In genomic region chr7:23298885-23299769, GRCh38 we compare ENCODE assay signal across 1 cellular context.
TF ChIP-seq lines count a peak whose summit lies in the region.

MALSU1 (plus strand) TSS chr7:23299339; CDS start chr7:23299353, 14 bp downstream.

TF ChIP-seq in K562, 482 proteins besides CTCF, POLR2A, EP300 and RAD21 (continued from another document and continues in another):
- no peak for TF ChIP-seq RERE (CRISPR knock-in tag; IDR thresholded peaks at IDR 0.05; ENCODE audit: borderline replicate concordance)
- no peak for TF ChIP-seq RHOXF2B (CRISPR knock-in tag; conservative IDR thresholded peaks at IDR 0.05)
- peak; percentile 98 for TF ChIP-seq CREM (IDR thresholded peaks at IDR 0.05; ENCODE audit: low read depth)
- peak; percentile 69; the same call in 1 of the 2 replicates for TF ChIP-seq THRB (CRISPR knock-in tag; conservative IDR thresholded peaks at IDR 0.05)
- TF ChIP-seq ZC3H4 (CRISPR knock-in tag; IDR thresholded peaks at IDR 0.05; ENCODE audit: borderline replicate concordance) = no peak
- TF ChIP-seq ZEB2 (IDR thresholded peaks at IDR 0.05) = no peak
- TF ChIP-seq NELFE (IDR thresholded peaks at IDR 0.05; ENCODE audit: insufficient read depth, insufficient read length) = no peak
- no peak for TF ChIP-seq NR0B1 (IDR thresholded peaks at IDR 0.05; ENCODE audit: partially characterized antibody)
- no peak for TF ChIP-seq CEBPZ (IDR thresholded peaks at IDR 0.05; ENCODE audit: borderline replicate concordance, low read depth, low read length)
- no peak for TF ChIP-seq TARDBP (IDR thresholded peaks at IDR 0.05)
- TF ChIP-seq MAFF (IDR thresholded peaks at IDR 0.05; ENCODE audit: low read length) = no peak
- peak; percentile 87 to 89 for TF ChIP-seq NRF1 (conservative IDR thresholded peaks at IDR 0.05 in 1 of 2, IDR thresholded peaks at IDR 0.05 in 1 of 2)
- TF ChIP-seq NKRF (IDR thresholded peaks at IDR 0.05; ENCODE audit: borderline replicate concordance) = peak; percentile 95
- no peak for TF ChIP-seq TRIM25 (IDR thresholded peaks at IDR 0.05; ENCODE audit: borderline replicate concordance)
- no peak for TF ChIP-seq ZNF324 (CRISPR knock-in tag; IDR thresholded peaks at IDR 0.05)
- TF ChIP-seq CGGBP1 (CRISPR knock-in tag; IDR thresholded peaks at IDR 0.05) = no peak
- no peak for TF ChIP-seq CHD4 (IDR thresholded peaks at IDR 0.05; ENCODE audit: insufficient read depth, insufficient replicate concordance, low read depth, low read length, poor library complexity, severe bottlenecking)
- TF ChIP-seq U2AF2 (optimal IDR thresholded peaks at IDR 0.05; ENCODE audit: low read depth, low read length) = no peak
- TF ChIP-seq BRF2 (IDR thresholded peaks at IDR 0.05; ENCODE audit: borderline replicate concordance, insufficient read depth, insufficient read length) = no peak
- TF ChIP-seq ZNF217 (CRISPR knock-in tag; IDR thresholded peaks at IDR 0.05) = no peak
- peak; percentile 75 for TF ChIP-seq SAP30 (IDR thresholded peaks at IDR 0.05; ENCODE audit: borderline replicate concordance, insufficient read depth, low read depth, low read length, poor library complexity, severe bottlenecking)
- no peak for TF ChIP-seq ZNF280A (IDR thresholded peaks at IDR 0.05; ENCODE audit: low read depth, partially characterized antibody)
- TF ChIP-seq ZFP1 (CRISPR knock-in tag; IDR thresholded peaks at IDR 0.05) = no peak
- no peak for TF ChIP-seq BRF1 (IDR thresholded peaks at IDR 0.05; ENCODE audit: borderline replicate concordance, extremely low read depth, insufficient read length)
- TF ChIP-seq FOXO4 (CRISPR knock-in tag; IDR thresholded peaks at IDR 0.05) = no peak
- TF ChIP-seq PATZ1 (CRISPR knock-in tag; IDR thresholded peaks at IDR 0.05; ENCODE audit: borderline replicate concordance) = no peak
- no peak for TF ChIP-seq ZNF316 (IDR thresholded peaks at IDR 0.05)
- no peak for TF ChIP-seq GABPB2 (CRISPR knock-in tag; conservative IDR thresholded peaks at IDR 0.05)
- no peak for TF ChIP-seq ZC3H8 (IDR thresholded peaks at IDR 0.05)
- TF ChIP-seq EZH2 (IDR thresholded peaks at IDR 0.05; ENCODE audit: borderline replicate concordance, low read depth, low read length) = no peak
- no peak for TF ChIP-seq ZNF668 (CRISPR knock-in tag; IDR thresholded peaks at IDR 0.05)
- no peak for TF ChIP-seq ZNF551 (CRISPR knock-in tag; IDR thresholded peaks at IDR 0.05)
- TF ChIP-seq SIX5 (IDR thresholded peaks at IDR 0.05; ENCODE audit: borderline replicate concordance in 1 of 2, insufficient read depth in 1 of 2, low read depth in 1 of 2, low read length in 2 of 2) = no peak
- no peak for TF ChIP-seq DNMT1 (IDR thresholded peaks at IDR 0.05)
- no peak for TF ChIP-seq XRCC5 (IDR thresholded peaks at IDR 0.05; ENCODE audit: low read depth, low read length)
- no peak for TF ChIP-seq TCF7L2 (IDR thresholded peaks at IDR 0.05; ENCODE audit: low read depth, low read length)
